In the genomic region with DNA sequence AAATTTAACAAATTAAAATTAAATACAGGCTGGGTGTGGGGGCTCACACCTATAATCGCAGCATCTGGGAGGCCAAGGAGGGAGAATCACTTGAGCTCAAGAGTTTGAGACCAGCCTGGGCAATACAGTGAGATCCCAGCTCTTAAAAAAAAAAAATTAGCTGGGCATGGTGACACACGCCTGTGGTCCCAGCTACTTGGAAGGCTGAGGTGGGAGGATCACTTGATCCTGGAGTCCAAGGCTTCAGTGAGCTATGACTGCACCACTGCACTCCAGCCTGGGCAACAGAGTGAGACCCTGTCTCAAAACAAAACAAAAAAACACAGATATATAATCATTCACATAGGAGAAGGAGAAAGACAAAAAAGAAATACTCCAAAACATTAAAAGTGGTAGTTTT, we compare ENCODE assay signal across 6 cellular contexts. TPM values are rescaled to one million over a fixed set of nuclear protein-coding genes. Genes with fewer than 3 reads are reported as not detected.
"Had no signal": no experiment of that assay in that cellular context is flagged by ENCODE, and none has a peak within 500 bp of the region (broad histone marks: within the 10 kb centered on the region; RNA-seq: fewer than 3 reads in every experiment).

No MANE protein-coding gene starts in this region.

RNA-seq across cellular contexts. Expression of gene KLHL41, which starts 30.0 kb away (rescaled TPM):
- total RNA-seq: activated CD4-positive, alpha-beta memory T cell treated with anti-CD3 and anti-CD28 coated beads, Interleukin-2, amount 10 ng/mL, durations not matched to agents 7 days and 5 days; activated CD8-positive, alpha-beta T cell treated with anti-CD3 and anti-CD28 coated beads, Interleukin-2, amount 10 ng/mL, durations not matched to agents 7 days and 5 days; T-helper 1 cell treated with Interleukin-12 subunit alpha and Interleukin-12 subunit beta and Interleukin-4 antibody, amounts not matched to agents 30 ng/mL and 1 ng/mL, for 36 hours; T-helper 17 cell; T-helper 2 cell treated with Interferon-gamma antibody and Interleukin-4, amounts not matched to agents 100 ng/mL and 5 ng/mL, for 36 hours; WTC11 had no signal
